Comparison of ENCODE assay signal across 35 cellular contexts in genomic region chr10:105279101-105279500, GRCh38.
"Had no signal": no experiment of that assay in that cellular context is flagged by ENCODE, and none has a peak within 500 bp of the region (broad histone marks: within the 10 kb centered on the region; RNA-seq: fewer than 3 reads in every experiment).

No MANE protein-coding gene starts in this region.

- H3K4me1 ChIP-seq: adrenal gland, ascending aorta, body of pancreas, breast epithelium had no signal

- H3K36me3 ChIP-seq: adrenal gland, ascending aorta, brain microvascular endothelial cell, breast epithelium, cardiac muscle cell had no signal

- DNase-seq: activated effector memory CD4-positive, alpha-beta T cell treated with anti-CD3 and anti-CD28 coated beads, Interleukin-2, amount 50 U/mL, for 16 hours; activated effector memory CD4-positive, alpha-beta T cell treated with Interleukin-2 at 50 U/mL for 16 hours; activated gamma-delta T cell; activated gamma-delta T cell treated with Interleukin-2 at 50 U/mL for 16 hours; activated naive CD4-positive, alpha-beta T cell; activated naive CD4-positive, alpha-beta T cell treated with anti-CD3 and anti-CD28 coated beads for 36 hours; activated naive CD4-positive, alpha-beta T cell treated with anti-CD3 and anti-CD28 coated beads, Interleukin-2, amount 10 ng/mL, durations not matched to agents 7 days and 5 days; activated naive CD4-positive, alpha-beta T cell treated with anti-CD3 and anti-CD28 coated beads, Interleukin-2, amount 50 U/mL, for 16 hours; activated naive CD4-positive, alpha-beta T cell treated with Interleukin-2 at 50 U/mL for 16 hours; activated naive CD8-positive, alpha-beta T cell treated with anti-CD3 and anti-CD28 coated beads for 36 hours; activated naive CD8-positive, alpha-beta T cell treated with anti-CD3 and anti-CD28 coated beads, Interleukin-2, amount 10 ng/mL, durations not matched to agents 7 days and 5 days; activated naive CD8-positive, alpha-beta T cell treated with anti-CD3 and anti-CD28 coated beads, Interleukin-2, amount 50 U/mL, for 24 hours; activated T-cell treated with anti-CD3 and anti-CD28 coated beads, Interleukin-2, amount 50 U/mL, for 24 hours; activated T-cell treated with anti-CD3 and anti-CD28 coated beads, Interleukin-2, amount 50 U/mL, for 4 hours; activated T-cell treated with anti-CD3 and anti-CD28 coated beads, Interleukin-2, amount 50 U/mL, for 48 hours; adrenal gland; amniotic stem cell; amygdala; aorta; body of pancreas; brain microvascular endothelial cell; caudate nucleus; central memory CD4-positive, alpha-beta T cell; cerebellar nuclear complex had no signal

- H3K4me3 ChIP-seq: adrenal gland, ascending aorta, body of pancreas, breast epithelium, cardiac muscle cell had no signal

- H3K36me3 Mint-ChIP-seq: activated naive CD4-positive, alpha-beta T cell treated with anti-CD3 and anti-CD28 coated beads, Interleukin-2, amount 10 ng/mL, durations not matched to agents 7 days and 5 days; activated naive CD4-positive, alpha-beta T cell treated with anti-CD3 and anti-CD28 coated beads, Interleukin-2, amount 50 U/mL, for 24 hours; activated naive CD4-positive, alpha-beta T cell treated with anti-CD3 and anti-CD28 coated beads, Interleukin-2, amount 50 U/mL, for 72 hours; activated naive CD8-positive, alpha-beta T cell; activated naive CD8-positive, alpha-beta T cell treated with anti-CD3 and anti-CD28 coated beads for 36 hours; activated naive CD8-positive, alpha-beta T cell treated with anti-CD3 and anti-CD28 coated beads, Interleukin-2, amount 10 ng/mL, durations not matched to agents 7 days and 5 days; brain had no signal

- H3K4me3 Mint-ChIP-seq: activated naive CD4-positive, alpha-beta T cell treated with anti-CD3 and anti-CD28 coated beads for 36 hours; activated naive CD4-positive, alpha-beta T cell treated with anti-CD3 and anti-CD28 coated beads, Interleukin-2, amount 10 ng/mL, durations not matched to agents 7 days and 5 days; activated naive CD4-positive, alpha-beta T cell treated with anti-CD3 and anti-CD28 coated beads, Interleukin-2, amount 50 U/mL, for 24 hours; activated naive CD8-positive, alpha-beta T cell; activated naive CD8-positive, alpha-beta T cell treated with anti-CD3 and anti-CD28 coated beads for 36 hours; activated naive CD8-positive, alpha-beta T cell treated with anti-CD3 and anti-CD28 coated beads, Interleukin-2, amount 10 ng/mL, durations not matched to agents 7 days and 5 days; activated naive CD8-positive, alpha-beta T cell treated with anti-CD3 and anti-CD28 coated beads, Interleukin-2, amount 50 U/mL, for 24 hours; activated T-cell treated with anti-CD3 and anti-CD28 coated beads, Interleukin-2, amount 50 U/mL, for 24 hours; activated T-cell treated with anti-CD3 and anti-CD28 coated beads, Interleukin-2, amount 50 U/mL, for 4 hours; activated T-helper 1 cell treated with anti-CD3 and anti-CD28 coated beads, Interleukin-12 subunit alpha, Interleukin-12 subunit beta, Interleukin-2, Interleukin-4 antibody, amounts not matched to agents 30 ng/mL and 10 ng/mL and 1 ng/mL, durations not matched to agents 14 hours and 24 hours and 36 hours; activated T-helper 17 cell treated with anti-CD3 and anti-CD28 coated beads, Interleukin-2, amount 50 U/mL, for 72 hours; brain; central memory CD8-positive, alpha-beta T cell had no signal

- H3K27me3 Mint-ChIP-seq: activated naive CD4-positive, alpha-beta T cell treated with anti-CD3 and anti-CD28 coated beads, Interleukin-2, amount 50 U/mL, for 24 hours; activated naive CD8-positive, alpha-beta T cell; activated naive CD8-positive, alpha-beta T cell treated with anti-CD3 and anti-CD28 coated beads for 36 hours; activated naive CD8-positive, alpha-beta T cell treated with anti-CD3 and anti-CD28 coated beads, Interleukin-2, amount 10 ng/mL, durations not matched to agents 7 days and 5 days; activated naive CD8-positive, alpha-beta T cell treated with anti-CD3 and anti-CD28 coated beads, Interleukin-2, amount 50 U/mL, for 24 hours; activated T-cell treated with anti-CD3 and anti-CD28 coated beads, Interleukin-2, amount 50 U/mL, for 24 hours; activated T-helper 17 cell treated with anti-CD3 and anti-CD28 coated beads, Interleukin-2, amount 50 U/mL, for 72 hours; central memory CD8-positive, alpha-beta T cell had no signal

- ATAC-seq: activated naive CD4-positive, alpha-beta T cell treated with anti-CD3 and anti-CD28 coated beads, Interleukin-2, amount 50 U/mL, for 72 hours; activated naive CD8-positive, alpha-beta T cell treated with anti-CD3 and anti-CD28 coated beads, Interleukin-2, amount 50 U/mL, for 24 hours; activated T-cell treated with anti-CD3 and anti-CD28 coated beads, Interleukin-2, amount 50 U/mL, for 4 hours; activated T-helper 17 cell treated with anti-CD3 and anti-CD28 coated beads, Interleukin-2, amount 50 U/mL, for 72 hours; body of pancreas had no signal

- H3K4me1 Mint-ChIP-seq: activated naive CD8-positive, alpha-beta T cell treated with anti-CD3 and anti-CD28 coated beads, Interleukin-2, amount 10 ng/mL, durations not matched to agents 7 days and 5 days; activated T-helper 17 cell treated with anti-CD3 and anti-CD28 coated beads, Interleukin-2, amount 50 U/mL, for 72 hours; central memory CD8-positive, alpha-beta T cell had no signal

- H3K9me3 Mint-ChIP-seq: activated naive CD4-positive, alpha-beta T cell treated with anti-CD3 and anti-CD28 coated beads for 36 hours; activated naive CD4-positive, alpha-beta T cell treated with anti-CD3 and anti-CD28 coated beads, Interleukin-2, amount 10 ng/mL, durations not matched to agents 7 days and 5 days; activated naive CD4-positive, alpha-beta T cell treated with anti-CD3 and anti-CD28 coated beads, Interleukin-2, amount 50 U/mL, for 24 hours; activated naive CD4-positive, alpha-beta T cell treated with anti-CD3 and anti-CD28 coated beads, Interleukin-2, amount 50 U/mL, for 72 hours; activated naive CD8-positive, alpha-beta T cell treated with anti-CD3 and anti-CD28 coated beads, Interleukin-2, amount 10 ng/mL, durations not matched to agents 7 days and 5 days; activated naive CD8-positive, alpha-beta T cell treated with anti-CD3 and anti-CD28 coated beads, Interleukin-2, amount 50 U/mL, for 24 hours; activated T-cell treated with anti-CD3 and anti-CD28 coated beads, Interleukin-2, amount 50 U/mL, for 4 hours; activated T-helper 1 cell treated with anti-CD3 and anti-CD28 coated beads, Interleukin-12 subunit alpha, Interleukin-12 subunit beta, Interleukin-2, Interleukin-4 antibody, amounts not matched to agents 30 ng/mL and 10 ng/mL and 1 ng/mL, durations not matched to agents 14 hours and 24 hours and 36 hours; activated T-helper 2 cell treated with anti-CD3 and anti-CD28 coated beads, Interferon-gamma antibody, Interleukin-2, Interleukin-4, amounts not matched to agents 10 μg/mL and 5 μg/mL and 100 μg/mL, durations not matched to agents 14 hours and 24 hours and 36 hours had no signal

- H3K9me3 ChIP-seq: adrenal gland, ascending aorta, body of pancreas, breast epithelium had no signal

- H3K27ac ChIP-seq: adrenal gland, ascending aorta, body of pancreas, brain microvascular endothelial cell, breast epithelium, cardiac muscle cell had no signal

- H3K27ac Mint-ChIP-seq: activated naive CD4-positive, alpha-beta T cell treated with anti-CD3 and anti-CD28 coated beads for 36 hours; activated naive CD4-positive, alpha-beta T cell treated with anti-CD3 and anti-CD28 coated beads, Interleukin-2, amount 10 ng/mL, durations not matched to agents 7 days and 5 days; activated naive CD4-positive, alpha-beta T cell treated with anti-CD3 and anti-CD28 coated beads, Interleukin-2, amount 50 U/mL, for 24 hours; activated naive CD4-positive, alpha-beta T cell treated with anti-CD3 and anti-CD28 coated beads, Interleukin-2, amount 50 U/mL, for 72 hours; activated naive CD8-positive, alpha-beta T cell; activated naive CD8-positive, alpha-beta T cell treated with anti-CD3 and anti-CD28 coated beads for 36 hours; activated naive CD8-positive, alpha-beta T cell treated with anti-CD3 and anti-CD28 coated beads, Interleukin-2, amount 10 ng/mL, durations not matched to agents 7 days and 5 days; activated naive CD8-positive, alpha-beta T cell treated with anti-CD3 and anti-CD28 coated beads, Interleukin-2, amount 50 U/mL, for 24 hours; activated T-cell treated with anti-CD3 and anti-CD28 coated beads, Interleukin-2, amount 50 U/mL, for 24 hours; activated T-helper 1 cell treated with anti-CD3 and anti-CD28 coated beads, Interleukin-12 subunit alpha, Interleukin-12 subunit beta, Interleukin-2, Interleukin-4 antibody, amounts not matched to agents 30 ng/mL and 10 ng/mL and 1 ng/mL, durations not matched to agents 14 hours and 24 hours and 36 hours; activated T-helper 17 cell treated with anti-CD3 and anti-CD28 coated beads, Interleukin-2, amount 50 U/mL, for 72 hours; activated T-helper 2 cell treated with anti-CD3 and anti-CD28 coated beads, Interferon-gamma antibody, Interleukin-2, Interleukin-4, amounts not matched to agents 10 μg/mL and 5 μg/mL and 100 μg/mL, durations not matched to agents 14 hours and 24 hours and 36 hours; brain had no signal
